In genomic region chr10:100899181-100899580, GRCh38 we compare ENCODE assay signal across 17 cellular contexts. TPM values are rescaled to one million over a fixed set of nuclear protein-coding genes. Genes with fewer than 3 reads are reported as not detected.
DNase-seq lines count a peak whose midpoint lies in the region; ATAC-seq and TF ChIP-seq lines count a peak whose summit lies in the region.
"Had no signal": no experiment of that assay in that cellular context is flagged by ENCODE, and none has a peak within 500 bp of the region (broad histone marks: within the 10 kb centered on the region; RNA-seq: fewer than 3 reads in every experiment).

No MANE protein-coding gene starts in this region.

- ATAC-seq in IMR-90 (ENCODE audit: low read depth) = peak; percentile 50
- ATAC-seq: HepG2 had no signal

- H3K4me3 Mint-ChIP-seq in nephron = peak overlapping the region in 2 of 3 experiments; percentile 32 to 87
- H3K4me3 Mint-ChIP-seq: CD14-positive monocyte; CD4-positive, alpha-beta memory T cell had no signal

- peaks cover 5% of the 10 kb centered on the region; the same call in 1 of the 2 replicates for H3K27me3 ChIP-seq in IMR-90 (ENCODE audit: control insufficient read depth, insufficient read depth, low read length)
- H3K27me3 ChIP-seq: BLaER1 had no signal

- CTCF ChIA-PET in IMR-90 (lab: Yijun Ruan, JAX) = no interaction called here

- no peak overlapping the region for H4K91ac ChIP-seq in IMR-90 (ENCODE audit: insufficient read depth, low read depth, low read length)

- H3K23ac ChIP-seq in IMR-90 (ENCODE audit: low read depth, low read length) = no peak overlapping the region

- POLR2A ChIA-PET in IMR-90 (lab: Charles Lee; ENCODE audit: unreplicated experiment) = interaction anchor here (0.6 kb wide), 1 partner anchor 15 kb away, joined by 3 read pairs; no protein-coding TSS in a partner anchor

- 0 out of 2 replicates have a peak, but pooled peaks cover 2% of the 10 kb centered on the region for H3K9me1 ChIP-seq in IMR-90 (ENCODE audit: insufficient read depth, low read length)

- BruUV-seq in IMR-90 (replicated peaks; lab: Mats Ljungman, UMichigan) = no TSS peak

- peaks cover 40% of the 10 kb centered on the region for H3K4me1 Mint-ChIP-seq in nephron

- H3K4ac ChIP-seq in IMR-90 (ENCODE audit: low read depth, low read length) = no peak overlapping the region

- intact Hi-C loops in IMR-90 (cut with micrococcal nuclease) = no loop called here

- TF ChIP-seq CTCF in IMR-90 (conservative IDR thresholded peaks at IDR 0.05; ENCODE audit: low read depth, low read length) (no peak), nephron (IDR thresholded peaks at IDR 0.05; ENCODE audit: unreplicated experiment in 3 of 3) (no peak)

- H2AK5ac ChIP-seq in IMR-90 (ENCODE audit: low read depth, low read length) = no peak overlapping the region

- H2BK15ac ChIP-seq in IMR-90 (ENCODE audit: low read depth, low read length) = no peak overlapping the region

- H3K27ac Mint-ChIP-seq in nephron = no peak overlapping the region
- H3K27ac Mint-ChIP-seq: CD14-positive monocyte; CD4-positive, alpha-beta memory T cell had no signal

- H3K14ac ChIP-seq in IMR-90 (replicated peaks; ENCODE audit: low read depth, low read length) = no peak overlapping the region

- H4K20me1 ChIP-seq in IMR-90 (ENCODE audit: insufficient read depth, low read length) = no peaks in the 10 kb centered on the region
- H4K20me1 ChIP-seq: BLaER1 had no signal

- no peaks in the 10 kb centered on the region for H3K79me1 ChIP-seq in IMR-90 (ENCODE audit: low read depth in 1 of 2, low read length in 2 of 2)

- H2AK9ac ChIP-seq in IMR-90 (replicated peaks; ENCODE audit: low read depth, low read length, poor library complexity) = no peak overlapping the region

- H4K8ac ChIP-seq in IMR-90 (ENCODE audit: low read depth in 2 of 2, low read length in 2 of 2) = no peak overlapping the region

- no peaks in the 10 kb centered on the region for H3K9me3 Mint-ChIP-seq in nephron
- H3K9me3 Mint-ChIP-seq: CD14-positive monocyte; CD4-positive, alpha-beta memory T cell had no signal

- H3K27me3 Mint-ChIP-seq in nephron (ENCODE audit: low read depth) = peaks cover 13% of the 10 kb centered on the region

- no peak overlapping the region for H2BK120ac ChIP-seq in IMR-90 (ENCODE audit: low read depth, low read length)

- no peak overlapping the region for H3K18ac ChIP-seq in IMR-90 (ENCODE audit: low read depth, low read length)

- in situ Hi-C loops in IMR-90 (cut with MboI; ENCODE audit: low sequenced_read_pairs) = loop anchor here (25.0 kb wide), 1 partner anchor 562 kb away; the partner anchor contains the start of genes PKD2L1 and SCD

- H2AFZ ChIP-seq in IMR-90 (replicated peaks; ENCODE audit: low read length, poor library complexity) = no peak overlapping the region
- H2AFZ ChIP-seq: GM23248 had no signal

- TF ChIP-seq RAD21 in IMR-90 (IDR thresholded peaks at IDR 0.05; ENCODE audit: low read length) = no peak

- H2BK5ac ChIP-seq in IMR-90 (ENCODE audit: low read depth, low read length, poor library complexity, severe bottlenecking) = no peak overlapping the region

- H3K36me3 Mint-ChIP-seq in nephron (ENCODE audit: low read depth) = no peaks in the 10 kb centered on the region
- H3K36me3 Mint-ChIP-seq: CD14-positive monocyte; CD4-positive, alpha-beta memory T cell had no signal

- TF ChIP-seq POLR2A in IMR-90 (IDR thresholded peaks at IDR 0.05; ENCODE audit: low read depth, low read length) = no peak

- no peak overlapping the region for H3K27ac ChIP-seq in IMR-90 (ENCODE audit: insufficient read depth, low read length)
- H3K27ac ChIP-seq: BLaER1, GM23248 had no signal

- no peaks in the 10 kb centered on the region for H3K9me3 ChIP-seq in IMR-90 (ENCODE audit: control insufficient read depth, insufficient read depth, low read length)
- H3K9me3 ChIP-seq: BLaER1, HAP-1 had no signal

- H3K56ac ChIP-seq in IMR-90 (ENCODE audit: extremely low read depth, insufficient read depth, low read length) = no peak overlapping the region

- H3K4me3 ChIP-seq in IMR-90 (ENCODE audit: insufficient read depth, low read depth, low read length) = no peak overlapping the region
- H3K4me3 ChIP-seq: BLaER1, GM23248, HAP-1 had no signal

- dilution Hi-C loops in IMR-90 (cut with HindIII; ENCODE audit: low sequenced_read_pairs, unreplicated experiment) = no loop called here

- H3K36me3 ChIP-seq in IMR-90 (ENCODE audit: control insufficient read depth, insufficient read depth, low read length) = no peaks in the 10 kb centered on the region
- H3K36me3 ChIP-seq: BLaER1, HAP-1 had no signal

- H3K9ac ChIP-seq in IMR-90 (ENCODE audit: low read depth, low read length) = no peak overlapping the region
- H3K9ac ChIP-seq: BLaER1, GM23248 had no signal

- no peak overlapping the region for H2BK20ac ChIP-seq in IMR-90 (ENCODE audit: low read depth, low read length)

- WGBS in IMR-90 (ENCODE audit: extremely low coverage in 2 of 2, insufficient read length in 1 of 2), 2 experiments = no CpG with 5 or more reads among the region's 3 CpGs

- no peak overlapping the region for H4K5ac ChIP-seq in IMR-90 (ENCODE audit: low read depth, low read length)

- DNase-seq in IMR-90 (peak; percentile 36), MV-4-11 (lab: John Stamatoyannopoulos, UW) (peak; percentile 52), amniotic epithelial cell (ENCODE audit: low read depth) (peak; percentile 74), dermis blood vessel endothelial cell (no peak)
- no peak for DNase-seq in activated T-cell treated with anti-CD3 and anti-CD28 coated beads, Interleukin-2, amount 50 U/mL, for 1 hour
- no peak for DNase-seq in stimulated activated CD4-positive, alpha-beta T cell treated with anti-CD3 and anti-CD28 coated beads, Interleukin-4, amount 100 ng/mL, for 1 hour
- DNase-seq: 8988T; CD4-positive, alpha-beta memory T cell; DMS153; DMS79; GF-D8; GM23248 had no signal

- H3K4me2 ChIP-seq in IMR-90 (ENCODE audit: low read depth, low read length) = no peak overlapping the region
- H3K4me2 ChIP-seq: BLaER1 had no signal

- peaks cover 5% of the 10 kb centered on the region for H3K4me1 ChIP-seq in IMR-90 (ENCODE audit: control insufficient read depth, insufficient read depth, low read length)

TF ChIP-seq in IMR-90, 13 proteins besides CTCF, POLR2A, EP300 and RAD21:
- no peak for TF ChIP-seq NFE2L2 (IDR thresholded peaks at IDR 0.05; ENCODE audit: low read depth, low read length)
- TF ChIP-seq MAZ (IDR thresholded peaks at IDR 0.05; ENCODE audit: borderline replicate concordance, low read depth, low read length) = no peak
- TF ChIP-seq ELK1 (IDR thresholded peaks at IDR 0.05; ENCODE audit: borderline replicate concordance, low read depth, low read length) = no peak
- no peak for TF ChIP-seq USF2 (IDR thresholded peaks at IDR 0.05; ENCODE audit: low read depth, low read length)
- TF ChIP-seq MXI1 (IDR thresholded peaks at IDR 0.05; ENCODE audit: borderline replicate concordance, low read depth, low read length) = no peak
- no peak for TF ChIP-seq RCOR1 (IDR thresholded peaks at IDR 0.05; ENCODE audit: insufficient replicate concordance, low read length)
- TF ChIP-seq CEBPB (IDR thresholded peaks at IDR 0.05; ENCODE audit: low read depth, low read length) = no peak; the same call in 1 of the 2 replicates
- no peak for TF ChIP-seq MAFK (IDR thresholded peaks at IDR 0.05; ENCODE audit: low read depth, low read length)
TF ChIP-seq in IMR-90: peak in this region for 0.

RNA-seq across cellular contexts. Expression of gene SLF2, which starts 13.6 kb away (rescaled TPM):
- total RNA-seq in IMR-90 (2012; rRNA removed) (21.7 and 28.1 TPM in 2 replicates), dermis blood vessel endothelial cell (33.6 and 35.2 TPM in 2 replicates)
- 5.7 and 8.5 TPM in 2 replicates for polyA plus RNA-seq in IMR-90 (2012; rRNA removed)
- 1.8 and 1.9 TPM in 2 replicates for polyA plus RNA-seq in IMR-90 (2012; cell fraction: cytosol; rRNA removed)
- polyA plus RNA-seq in IMR-90 (2012; cell fraction: nucleus; rRNA removed; ENCODE audit: low replicate concordance) = 7.5 and 25.7 TPM in 2 replicates

Comparison
In these comparisons a context has a peak if more than half of its experiments do, and no peak if none do; other contexts are left out.
1. DNase-seq: peak in IMR-90 (single experiment), MV-4-11 (single experiment) and amniotic epithelial cell (single experiment); none in activated T-cell treated with anti-CD3 and anti-CD28 coated beads, Interleukin-2, amount 50 U/mL, for 1 hour (single experiment), dermis blood vessel endothelial cell (single experiment) and stimulated activated CD4-positive, alpha-beta T cell treated with anti-CD3 and anti-CD28 coated beads, Interleukin-4, amount 100 ng/mL, for 1 hour (single experiment).